21 cellular contexts compared by ENCODE assay signal in the genomic region with DNA sequence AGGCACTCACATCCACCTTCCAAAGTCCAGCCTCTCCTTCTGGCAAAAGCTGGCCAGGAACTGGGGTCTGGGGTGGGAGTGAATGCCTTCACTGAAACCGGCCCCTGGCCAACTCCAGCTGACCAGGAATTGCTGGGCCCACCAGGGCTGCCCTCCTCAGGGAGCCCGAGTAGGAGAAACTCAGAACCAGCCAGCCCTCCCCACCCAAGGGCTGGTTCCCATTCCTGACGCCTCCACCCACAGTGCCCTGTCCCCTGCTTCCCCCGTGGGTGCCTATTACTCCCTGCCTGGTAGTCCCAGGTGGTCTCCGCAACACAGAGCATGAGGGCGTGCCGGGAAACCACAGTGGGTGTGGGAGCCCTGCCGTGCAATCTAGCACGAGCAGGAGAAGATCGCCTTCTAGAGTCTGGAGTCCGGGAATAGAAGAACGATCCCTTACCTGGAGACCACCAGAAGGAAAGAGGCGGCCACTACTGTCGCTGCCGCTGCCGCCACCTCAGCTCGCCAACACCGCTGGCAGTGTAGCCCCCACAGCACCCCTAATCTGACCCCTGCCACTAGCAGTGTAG.
DNase-seq lines count a peak whose midpoint lies in the region; ATAC-seq and TF ChIP-seq lines count a peak whose summit lies in the region.
"Had no signal": no experiment of that assay in that cellular context is flagged by ENCODE, and none has a peak within 500 bp of the region (broad histone marks: within the 10 kb centered on the region; RNA-seq: fewer than 3 reads in every experiment).

No MANE protein-coding gene starts in this region.

- no peaks in the 10 kb centered on the region for H3K4me1 ChIP-seq in endodermal cell (ENCODE audit: control insufficient read depth, insufficient read depth, low read length)
- H3K4me1 ChIP-seq in upper lobe of left lung, result no peaks in the 10 kb centered on the region
- H3K4me1 ChIP-seq: ascending aorta had no signal

- H3K9me3 Mint-ChIP-seq in endodermal cell, result peaks cover 87% of the 10 kb centered on the region
- H3K9me3 Mint-ChIP-seq: activated CD4-positive, alpha-beta T cell treated with anti-CD3 and anti-CD28 coated beads, Interleukin-2, amount 10 ng/mL, durations not matched to agents 7 days and 5 days had no signal

- H3K27me3 ChIP-seq in endodermal cell (ENCODE audit: control insufficient read depth, insufficient read depth, low read length, poor library complexity, severe bottlenecking) (no peaks in the 10 kb centered on the region), upper lobe of left lung (no peaks in the 10 kb centered on the region)
- H3K27me3 ChIP-seq: ascending aorta had no signal

- TF ChIP-seq POLR2A in upper lobe of left lung (IDR thresholded peaks at IDR 0.05), result no peak

- no peaks in the 10 kb centered on the region for H3K27me3 Mint-ChIP-seq in endodermal cell (ENCODE audit: insufficient read depth)

- H3K27ac Mint-ChIP-seq in endodermal cell, result no peak overlapping the region
- H3K27ac Mint-ChIP-seq: activated CD4-positive, alpha-beta T cell treated with anti-CD3 and anti-CD28 coated beads, Interleukin-2, amount 10 ng/mL, durations not matched to agents 7 days and 5 days had no signal

- H3K27ac ChIP-seq in endodermal cell (ENCODE audit: low read depth, low read length) (no peak overlapping the region), upper lobe of left lung (no peak overlapping the region)
- H3K27ac ChIP-seq: 22Rv1, ascending aorta, skin epidermis had no signal

- WGBS in endodermal cell (ENCODE audit: insufficient coverage in 1 of 2, insufficient read length in 1 of 2), 2 experiments, result 84 to 86% methylated on average over 16 to 18 of the region's 18 CpGs
- WGBS in upper lobe of left lung, 2 donors, result 88 to 92% methylated on average over 15 to 18 of the region's 18 CpGs

- H3K4me3 Mint-ChIP-seq in endodermal cell, result no peak overlapping the region
- H3K4me3 Mint-ChIP-seq: activated CD4-positive, alpha-beta T cell treated with anti-CD3 and anti-CD28 coated beads, Interleukin-2, amount 10 ng/mL, durations not matched to agents 7 days and 5 days had no signal

- H3K36me3 ChIP-seq in endodermal cell (ENCODE audit: control insufficient read depth, insufficient read depth, low read length) (no peaks in the 10 kb centered on the region), upper lobe of left lung (no peaks in the 10 kb centered on the region)
- H3K36me3 ChIP-seq: ascending aorta had no signal

- H3K9me3 ChIP-seq in endodermal cell (ENCODE audit: control insufficient read depth, low read length), result peaks cover 81% of the 10 kb centered on the region
- peaks cover 0 to 8% (median 0%) of the 10 kb centered on the region in 4 donors for H3K9me3 ChIP-seq in upper lobe of left lung
- H3K9me3 ChIP-seq: ascending aorta had no signal

- TF ChIP-seq CTCF in endodermal cell (conservative IDR thresholded peaks at IDR 0.05), result no peak
- no peak for TF ChIP-seq CTCF in upper lobe of left lung (IDR thresholded peaks at IDR 0.05)

- H3K4me1 Mint-ChIP-seq in endodermal cell, result no peaks in the 10 kb centered on the region
- H3K4me1 Mint-ChIP-seq: activated CD4-positive, alpha-beta T cell treated with anti-CD3 and anti-CD28 coated beads, Interleukin-2, amount 10 ng/mL, durations not matched to agents 7 days and 5 days had no signal

- no peak overlapping the region for H3K4me3 ChIP-seq in endodermal cell (ENCODE audit: low read length)
- H3K4me3 ChIP-seq in upper lobe of left lung, result no peak overlapping the region
- H3K4me3 ChIP-seq: ascending aorta, skin epidermis had no signal

- peak; percentile 65 for DNase-seq in activated effector memory CD4-positive, alpha-beta T cell treated with anti-CD3 and anti-CD28 coated beads, Interleukin-2, amount 50 U/mL, for 16 hours
- DNase-seq in activated effector memory CD4-positive, alpha-beta T cell treated with Interleukin-2 at 50 U/mL for 16 hours, result no peak
- DNase-seq in endodermal cell, result peak; percentile 41
- peak; percentile 49 for DNase-seq in left lobe of liver (ENCODE audit: low spot score)
- peak; percentile 25 to 84 for DNase-seq in upper lobe of left lung
- no peak for DNase-seq in stimulated activated naive CD4-positive, alpha-beta T cell treated with Interleukin-2 at 50 U/mL for 16 hours (lab: John Stamatoyannopoulos, UW)
- DNase-seq in GM19240 (ENCODE audit: insufficient read length, low spot score), result no peak
- DNase-seq: activated CD4-positive, alpha-beta T cell treated with anti-CD3 and anti-CD28 coated beads, Interleukin-2, amount 10 ng/mL, durations not matched to agents 7 days and 5 days; activated CD8-positive, alpha-beta memory T cell treated with anti-CD3 and anti-CD28 coated beads, Interleukin-2, amount 50 U/mL, for 48 hours; activated naive CD4-positive, alpha-beta T cell; DMS 273 treated with DMSO at 0.1 percent for 48 hours; foreskin fibroblast; GF-D8; NCI-H345; NK-92 treated with Interleukin-12 subunit alpha and Interleukin-12 subunit beta, amount 100 ng/mL, for 24 hours; occipital lobe; stimulated activated CD4-positive, alpha-beta T cell treated with anti-CD3 and anti-CD28 coated beads, Interleukin-4, amount 100 ng/mL, for 4 hours had no signal

- peaks cover 12% of the 10 kb centered on the region for H3K36me3 Mint-ChIP-seq in endodermal cell (ENCODE audit: low read depth)

- no peak for TF ChIP-seq EP300 in upper lobe of left lung (IDR thresholded peaks at IDR 0.05)

- no peak for ATAC-seq in left lobe of liver
- peak; percentile 24 to 35 for ATAC-seq in upper lobe of left lung (ENCODE audit: low FRiP score in 2 of 2)
- no peak for ATAC-seq in GM21367 (IDR thresholded peaks at IDR 0.05; ENCODE audit: unreplicated experiment)

- H3K9ac ChIP-seq in endodermal cell (ENCODE audit: extremely low read depth, low read length, poor library complexity, severe bottlenecking), result no peak overlapping the region

Comparison
In these comparisons a context has a peak if more than half of its experiments do, and no peak if none do; other contexts are left out.
1. DNase-seq: peak in activated effector memory CD4-positive, alpha-beta T cell treated with anti-CD3 and anti-CD28 coated beads, Interleukin-2, amount 50 U/mL, for 16 hours (single experiment), endodermal cell (single experiment), left lobe of liver (single experiment) and upper lobe of left lung (2 of 2); none in activated effector memory CD4-positive, alpha-beta T cell treated with Interleukin-2 at 50 U/mL for 16 hours (single experiment), stimulated activated naive CD4-positive, alpha-beta T cell treated with Interleukin-2 at 50 U/mL for 16 hours (single experiment) and GM19240 (single experiment).
2. ATAC-seq: peak in upper lobe of left lung (2 of 2); none in left lobe of liver (single experiment) and GM21367 (single experiment).